ENCODE assay signal across 8 cellular contexts in the genomic region with DNA sequence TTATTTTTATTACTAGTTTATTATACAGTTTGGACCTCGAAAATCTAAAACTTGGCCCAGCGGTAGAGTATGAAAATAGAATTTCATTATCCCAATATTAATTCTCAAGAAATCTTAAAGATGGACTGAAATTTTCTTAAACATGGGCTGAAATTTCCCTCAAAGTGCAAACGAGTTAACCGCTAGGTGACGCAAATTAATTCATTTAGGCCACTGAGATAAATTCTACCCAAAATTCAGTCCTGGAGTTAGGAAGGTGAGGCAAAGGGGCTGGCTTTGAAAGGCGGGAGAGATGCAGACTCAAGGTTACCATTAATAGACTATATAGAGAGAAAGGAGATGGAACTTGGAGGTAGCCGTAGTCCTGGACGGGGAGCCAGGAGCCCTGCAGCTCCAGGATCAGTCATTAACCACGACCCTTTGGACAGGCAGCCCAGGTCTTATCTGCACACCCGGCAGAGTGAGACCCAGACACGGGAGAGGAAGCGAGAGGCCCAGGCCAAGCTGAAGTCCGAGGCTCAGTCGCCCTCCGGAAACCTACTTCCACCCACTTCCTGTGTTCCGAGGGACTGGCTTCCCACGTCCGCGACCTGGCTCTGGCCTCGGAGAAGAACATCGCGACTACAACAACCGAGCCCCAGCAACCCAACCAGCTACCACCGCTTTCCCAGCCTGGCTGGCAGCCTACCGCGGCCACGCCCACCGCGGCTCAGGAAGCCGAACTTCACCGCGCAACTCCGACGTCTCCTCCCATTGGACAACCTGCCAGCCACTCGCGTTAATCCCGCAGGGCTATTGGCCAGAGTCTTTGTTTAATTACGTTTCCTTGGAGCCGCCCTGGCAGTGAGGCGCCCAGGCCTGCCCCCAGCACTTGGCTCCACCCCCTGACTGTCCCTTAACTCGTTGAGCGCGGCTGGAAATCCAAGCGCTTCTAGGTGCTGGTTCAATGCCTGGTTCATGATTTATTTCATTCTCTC.
A peak's percentile ranks its signal among the peaks of the same experiment; 100 is the strongest.
DNase-seq lines count a peak whose midpoint lies in the region; ATAC-seq and TF ChIP-seq lines count a peak whose summit lies in the region.

A gene with protein sequence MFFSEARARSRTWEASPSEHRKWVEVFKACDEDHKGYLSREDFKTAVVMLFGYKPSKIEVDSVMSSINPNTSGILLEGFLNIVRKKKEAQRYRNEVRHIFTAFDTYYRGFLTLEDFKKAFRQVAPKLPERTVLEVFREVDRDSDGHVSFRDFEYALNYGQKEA (minus strand): TSS at position 686 of the 977 bp plus-strand sequence. CDS start 70 bp downstream, at position 616.

- peak within 1 kb of the TSS; percentile 89 for H3K27ac ChIP-seq in OCI-LY3 (ENCODE audit: low read length)

- H3K27me3 ChIP-seq in OCI-LY3 (ENCODE audit: low read depth, low read length) = no peaks in the 10 kb centered on the region

- H3K36me3 ChIP-seq in OCI-LY3 (replicated peaks; ENCODE audit: low read depth, low read length) = peaks cover 39% of the 10 kb centered on the region

- H2AFZ ChIP-seq in OCI-LY3 (ENCODE audit: low read depth, low read length) = peak within 1 kb of the TSS; percentile 99

- DNase-seq in DMS 273 treated with DMSO at 0.1 percent for 48 hours (lab: John Stamatoyannopoulos, UW) (peak; percentile 99), HuH-7.5 (ENCODE audit: low spot score) (peak; percentile 80), activated T-cell treated with anti-CD3 and anti-CD28 coated beads for 24 hours (ENCODE audit: low read depth) (peak; percentile 92), epidermal melanocyte (ENCODE audit: insufficient read length, low spot score) (peak; percentile 79), middle frontal gyrus (ENCODE audit: extremely low spot score, low spot score) (peak; percentile 96)
- peak; percentile 86 to 90 for DNase-seq in stimulated activated CD8-positive, alpha-beta memory T cell treated with anti-CD3 and anti-CD28 coated beads, Interleukin-2, amount 100 ng/mL, for 48 hours (ENCODE audit: low read depth in 2 of 2)

- H3K9ac ChIP-seq in OCI-LY3 (ENCODE audit: low read length) = peak within 1 kb of the TSS; percentile 76

- peak within 1 kb of the TSS; percentile 91 for H3K4me3 ChIP-seq in OCI-LY3 (ENCODE audit: low read length)

- no peaks in the 10 kb centered on the region for H4K20me1 ChIP-seq in OCI-LY3 (ENCODE audit: insufficient read depth, low read length)

- peak within 1 kb of the TSS; percentile 92 for H3K4me2 ChIP-seq in OCI-LY3 (ENCODE audit: low read length)

- peaks cover 14% of the 10 kb centered on the region for H3K4me1 ChIP-seq in OCI-LY3 (ENCODE audit: low read length)

- peak; percentile 23; the same call in 1 of the 2 replicates for TF ChIP-seq CTCF in OCI-LY3 (IDR thresholded peaks at IDR 0.05; ENCODE audit: low read depth, low read length)

- ATAC-seq in GM21526 (IDR thresholded peaks at IDR 0.05; ENCODE audit: low FRiP score, unreplicated experiment) = peak; percentile 85

- peaks cover 35% of the 10 kb centered on the region for H3K79me2 ChIP-seq in OCI-LY3 (ENCODE audit: low read length)

- H3K9me3 ChIP-seq in OCI-LY3 (ENCODE audit: insufficient read depth, low read length) = no peaks in the 10 kb centered on the region

Comparison
In these comparisons a context has a peak if more than half of its experiments do, and no peak if none do; other contexts are left out.
1. Peak in every context shown above with its lines: DNase-seq, ATAC-seq, H3K4me3 ChIP-seq and H3K27ac ChIP-seq.